Comparison of ENCODE assay signal across 8 cellular contexts in the genomic region with DNA sequence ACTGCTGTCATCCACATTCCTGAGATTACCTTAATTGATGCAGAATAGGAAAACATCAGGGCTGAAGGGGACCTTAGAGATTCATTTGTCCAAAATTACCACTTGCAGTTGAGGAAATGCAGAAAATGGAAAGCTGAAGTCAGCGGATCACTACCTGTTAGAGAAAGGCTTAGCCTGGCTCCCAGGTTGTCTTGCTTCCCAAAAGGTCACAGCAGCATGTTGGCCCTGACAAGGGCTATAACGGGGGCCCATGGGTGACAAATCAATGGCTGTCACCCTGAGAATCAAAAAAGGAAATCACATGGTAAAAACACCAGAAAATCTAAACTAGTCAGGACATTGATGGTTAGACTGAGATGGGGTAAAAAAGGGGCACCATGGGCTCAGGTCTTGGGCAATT. TPM values are rescaled to one million over a fixed set of nuclear protein-coding genes. Genes with fewer than 3 reads are reported as not detected.
"Had no signal": no experiment of that assay in that cellular context is flagged by ENCODE, and none has a peak within 500 bp of the region (broad histone marks: within the 10 kb centered on the region; RNA-seq: fewer than 3 reads in every experiment).

No MANE protein-coding gene starts in this region.

- H3K4me3 Mint-ChIP-seq: GM23338, HFFc6 had no signal

- H3K9me3 ChIP-seq: HAP-1 had no signal

- H3K4me1 ChIP-seq: HAP-1 had no signal

- DNase-seq: H7, HFFc6, IMR-90 had no signal

- H3K4me1 Mint-ChIP-seq: GM23338 had no signal

- H3K27ac ChIP-seq: HL-60 had no signal

- H3K36me3 ChIP-seq: HAP-1 had no signal

- H3K4me3 ChIP-seq: GM23338, HAP-1, K562 had no signal

- H3K9me3 Mint-ChIP-seq: GM23338, HFFc6 had no signal

- H3K27ac Mint-ChIP-seq: GM23338, HFFc6 had no signal

- ATAC-seq: GM23338, HCT116, K562 had no signal

RNA-seq across cellular contexts. Expression of gene HLF, which starts 51.7 kb away (rescaled TPM):
- total RNA-seq: HFFc6 had no signal
- polyA plus RNA-seq: GM23338, IMR-90 had no signal
